Comparison of ENCODE assay signal across 1 cellular context in the genomic region with DNA sequence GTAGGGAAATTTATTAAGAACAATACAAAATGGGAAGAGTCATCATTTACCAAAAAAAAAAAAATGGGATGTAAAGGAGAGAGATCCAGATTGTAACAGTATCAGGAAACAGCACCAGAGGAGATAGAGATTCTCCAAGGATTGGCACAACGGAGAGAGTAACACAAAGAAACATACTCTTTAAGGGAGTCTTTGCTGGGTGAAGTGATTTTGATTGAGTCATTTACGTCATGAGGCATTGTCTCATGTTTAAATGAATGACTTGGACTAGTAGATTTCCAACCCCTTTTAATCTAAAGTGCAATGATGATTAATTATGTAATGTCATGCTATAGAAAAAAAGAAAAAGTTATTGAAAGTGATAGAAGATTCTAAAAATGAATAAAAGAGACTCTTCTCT.
TF ChIP-seq lines count a peak whose summit lies in the region.

No MANE protein-coding gene starts in this region.

TF ChIP-seq in HepG2, 621 proteins besides CTCF, POLR2A, EP300 and RAD21 (continued from another document):
- TF ChIP-seq, protein P1, sequence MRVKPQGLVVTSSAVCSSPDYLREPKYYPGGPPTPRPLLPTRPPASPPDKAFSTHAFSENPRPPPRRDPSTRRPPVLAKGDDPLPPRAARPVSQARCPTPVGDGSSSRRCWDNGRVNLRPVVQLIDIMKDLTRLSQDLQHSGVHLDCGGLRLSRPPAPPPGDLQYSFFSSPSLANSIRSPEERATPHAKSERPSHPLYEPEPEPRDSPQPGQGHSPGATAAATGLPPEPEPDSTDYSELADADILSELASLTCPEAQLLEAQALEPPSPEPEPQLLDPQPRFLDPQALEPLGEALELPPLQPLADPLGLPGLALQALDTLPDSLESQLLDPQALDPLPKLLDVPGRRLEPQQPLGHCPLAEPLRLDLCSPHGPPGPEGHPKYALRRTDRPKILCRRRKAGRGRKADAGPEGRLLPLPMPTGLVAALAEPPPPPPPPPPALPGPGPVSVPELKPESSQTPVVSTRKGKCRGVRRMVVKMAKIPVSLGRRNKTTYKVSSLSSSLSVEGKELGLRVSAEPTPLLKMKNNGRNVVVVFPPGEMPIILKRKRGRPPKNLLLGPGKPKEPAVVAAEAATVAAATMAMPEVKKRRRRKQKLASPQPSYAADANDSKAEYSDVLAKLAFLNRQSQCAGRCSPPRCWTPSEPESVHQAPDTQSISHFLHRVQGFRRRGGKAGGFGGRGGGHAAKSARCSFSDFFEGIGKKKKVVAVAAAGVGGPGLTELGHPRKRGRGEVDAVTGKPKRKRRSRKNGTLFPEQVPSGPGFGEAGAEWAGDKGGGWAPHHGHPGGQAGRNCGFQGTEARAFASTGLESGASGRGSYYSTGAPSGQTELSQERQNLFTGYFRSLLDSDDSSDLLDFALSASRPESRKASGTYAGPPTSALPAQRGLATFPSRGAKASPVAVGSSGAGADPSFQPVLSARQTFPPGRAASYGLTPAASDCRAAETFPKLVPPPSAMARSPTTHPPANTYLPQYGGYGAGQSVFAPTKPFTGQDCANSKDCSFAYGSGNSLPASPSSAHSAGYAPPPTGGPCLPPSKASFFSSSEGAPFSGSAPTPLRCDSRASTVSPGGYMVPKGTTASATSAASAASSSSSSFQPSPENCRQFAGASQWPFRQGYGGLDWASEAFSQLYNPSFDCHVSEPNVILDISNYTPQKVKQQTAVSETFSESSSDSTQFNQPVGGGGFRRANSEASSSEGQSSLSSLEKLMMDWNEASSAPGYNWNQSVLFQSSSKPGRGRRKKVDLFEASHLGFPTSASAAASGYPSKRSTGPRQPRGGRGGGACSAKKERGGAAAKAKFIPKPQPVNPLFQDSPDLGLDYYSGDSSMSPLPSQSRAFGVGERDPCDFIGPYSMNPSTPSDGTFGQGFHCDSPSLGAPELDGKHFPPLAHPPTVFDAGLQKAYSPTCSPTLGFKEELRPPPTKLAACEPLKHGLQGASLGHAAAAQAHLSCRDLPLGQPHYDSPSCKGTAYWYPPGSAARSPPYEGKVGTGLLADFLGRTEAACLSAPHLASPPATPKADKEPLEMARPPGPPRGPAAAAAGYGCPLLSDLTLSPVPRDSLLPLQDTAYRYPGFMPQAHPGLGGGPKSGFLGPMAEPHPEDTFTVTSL (CRISPR knock-in tag; IDR thresholded peaks at IDR 0.05; ENCODE audit: borderline replicate concordance), result no peak
